ENCODE assay signal across 1 cellular context in the genomic region with DNA sequence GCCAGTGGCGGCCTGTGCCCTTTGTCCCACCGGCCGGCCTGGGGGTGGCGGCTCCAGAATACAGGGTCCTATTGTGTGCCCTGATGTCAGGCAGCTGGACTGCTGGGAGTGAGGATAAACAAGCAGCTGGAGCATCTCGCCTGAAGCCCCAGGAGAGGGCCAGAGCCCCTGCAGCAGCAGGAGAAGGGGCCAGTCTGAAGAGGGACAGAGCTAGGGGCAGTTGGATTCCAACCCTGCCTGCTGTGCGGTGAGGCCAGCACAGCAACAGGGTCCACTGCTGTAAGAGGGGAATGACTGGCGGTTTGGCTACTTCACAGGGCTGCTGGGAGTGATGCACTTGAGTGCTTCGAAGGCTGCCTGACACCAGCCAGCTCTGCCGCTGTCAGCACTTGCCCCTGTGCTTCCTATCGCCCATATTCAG.
TF ChIP-seq lines count a peak whose summit lies in the region.

No MANE protein-coding gene starts in this region.

TF ChIP-seq in HepG2, 621 proteins besides CTCF, POLR2A, EP300 and RAD21 (continued from another document and continues in another):
- TF ChIP-seq, protein P1, sequence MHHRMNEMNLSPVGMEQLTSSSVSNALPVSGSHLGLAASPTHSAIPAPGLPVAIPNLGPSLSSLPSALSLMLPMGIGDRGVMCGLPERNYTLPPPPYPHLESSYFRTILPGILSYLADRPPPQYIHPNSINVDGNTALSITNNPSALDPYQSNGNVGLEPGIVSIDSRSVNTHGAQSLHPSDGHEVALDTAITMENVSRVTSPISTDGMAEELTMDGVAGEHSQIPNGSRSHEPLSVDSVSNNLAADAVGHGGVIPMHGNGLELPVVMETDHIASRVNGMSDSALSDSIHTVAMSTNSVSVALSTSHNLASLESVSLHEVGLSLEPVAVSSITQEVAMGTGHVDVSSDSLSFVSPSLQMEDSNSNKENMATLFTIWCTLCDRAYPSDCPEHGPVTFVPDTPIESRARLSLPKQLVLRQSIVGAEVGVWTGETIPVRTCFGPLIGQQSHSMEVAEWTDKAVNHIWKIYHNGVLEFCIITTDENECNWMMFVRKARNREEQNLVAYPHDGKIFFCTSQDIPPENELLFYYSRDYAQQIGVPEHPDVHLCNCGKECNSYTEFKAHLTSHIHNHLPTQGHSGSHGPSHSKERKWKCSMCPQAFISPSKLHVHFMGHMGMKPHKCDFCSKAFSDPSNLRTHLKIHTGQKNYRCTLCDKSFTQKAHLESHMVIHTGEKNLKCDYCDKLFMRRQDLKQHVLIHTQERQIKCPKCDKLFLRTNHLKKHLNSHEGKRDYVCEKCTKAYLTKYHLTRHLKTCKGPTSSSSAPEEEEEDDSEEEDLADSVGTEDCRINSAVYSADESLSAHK (CRISPR knock-in tag; IDR thresholded peaks at IDR 0.05; ENCODE audit: borderline replicate concordance) = no peak
- TF ChIP-seq ZNF709 (CRISPR knock-in tag; IDR thresholded peaks at IDR 0.05) = no peak
- TF ChIP-seq, protein P2, sequence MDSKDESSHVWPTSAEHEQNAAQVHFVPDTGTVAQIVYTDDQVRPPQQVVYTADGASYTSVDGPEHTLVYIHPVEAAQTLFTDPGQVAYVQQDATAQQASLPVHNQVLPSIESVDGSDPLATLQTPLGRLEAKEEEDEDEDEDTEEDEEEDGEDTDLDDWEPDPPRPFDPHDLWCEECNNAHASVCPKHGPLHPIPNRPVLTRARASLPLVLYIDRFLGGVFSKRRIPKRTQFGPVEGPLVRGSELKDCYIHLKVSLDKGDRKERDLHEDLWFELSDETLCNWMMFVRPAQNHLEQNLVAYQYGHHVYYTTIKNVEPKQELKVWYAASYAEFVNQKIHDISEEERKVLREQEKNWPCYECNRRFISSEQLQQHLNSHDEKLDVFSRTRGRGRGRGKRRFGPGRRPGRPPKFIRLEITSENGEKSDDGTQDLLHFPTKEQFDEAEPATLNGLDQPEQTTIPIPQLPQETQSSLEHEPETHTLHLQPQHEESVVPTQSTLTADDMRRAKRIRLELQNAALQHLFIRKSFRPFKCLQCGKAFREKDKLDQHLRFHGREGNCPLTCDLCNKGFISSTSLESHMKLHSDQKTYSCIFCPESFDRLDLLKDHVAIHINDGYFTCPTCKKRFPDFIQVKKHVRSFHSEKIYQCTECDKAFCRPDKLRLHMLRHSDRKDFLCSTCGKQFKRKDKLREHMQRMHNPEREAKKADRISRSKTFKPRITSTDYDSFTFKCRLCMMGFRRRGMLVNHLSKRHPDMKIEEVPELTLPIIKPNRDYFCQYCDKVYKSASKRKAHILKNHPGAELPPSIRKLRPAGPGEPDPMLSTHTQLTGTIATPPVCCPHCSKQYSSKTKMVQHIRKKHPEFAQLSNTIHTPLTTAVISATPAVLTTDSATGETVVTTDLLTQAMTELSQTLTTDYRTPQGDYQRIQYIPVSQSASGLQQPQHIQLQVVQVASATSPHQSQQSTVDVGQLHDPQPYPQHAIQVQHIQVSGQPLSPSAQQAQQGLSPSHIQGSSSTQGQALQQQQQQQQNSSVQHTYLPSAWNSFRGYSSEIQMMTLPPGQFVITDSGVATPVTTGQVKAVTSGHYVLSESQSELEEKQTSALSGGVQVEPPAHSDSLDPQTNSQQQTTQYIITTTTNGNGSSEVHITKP (CRISPR knock-in tag; IDR thresholded peaks at IDR 0.05; ENCODE audit: low read depth) = no peak
- TF ChIP-seq, protein P3, sequence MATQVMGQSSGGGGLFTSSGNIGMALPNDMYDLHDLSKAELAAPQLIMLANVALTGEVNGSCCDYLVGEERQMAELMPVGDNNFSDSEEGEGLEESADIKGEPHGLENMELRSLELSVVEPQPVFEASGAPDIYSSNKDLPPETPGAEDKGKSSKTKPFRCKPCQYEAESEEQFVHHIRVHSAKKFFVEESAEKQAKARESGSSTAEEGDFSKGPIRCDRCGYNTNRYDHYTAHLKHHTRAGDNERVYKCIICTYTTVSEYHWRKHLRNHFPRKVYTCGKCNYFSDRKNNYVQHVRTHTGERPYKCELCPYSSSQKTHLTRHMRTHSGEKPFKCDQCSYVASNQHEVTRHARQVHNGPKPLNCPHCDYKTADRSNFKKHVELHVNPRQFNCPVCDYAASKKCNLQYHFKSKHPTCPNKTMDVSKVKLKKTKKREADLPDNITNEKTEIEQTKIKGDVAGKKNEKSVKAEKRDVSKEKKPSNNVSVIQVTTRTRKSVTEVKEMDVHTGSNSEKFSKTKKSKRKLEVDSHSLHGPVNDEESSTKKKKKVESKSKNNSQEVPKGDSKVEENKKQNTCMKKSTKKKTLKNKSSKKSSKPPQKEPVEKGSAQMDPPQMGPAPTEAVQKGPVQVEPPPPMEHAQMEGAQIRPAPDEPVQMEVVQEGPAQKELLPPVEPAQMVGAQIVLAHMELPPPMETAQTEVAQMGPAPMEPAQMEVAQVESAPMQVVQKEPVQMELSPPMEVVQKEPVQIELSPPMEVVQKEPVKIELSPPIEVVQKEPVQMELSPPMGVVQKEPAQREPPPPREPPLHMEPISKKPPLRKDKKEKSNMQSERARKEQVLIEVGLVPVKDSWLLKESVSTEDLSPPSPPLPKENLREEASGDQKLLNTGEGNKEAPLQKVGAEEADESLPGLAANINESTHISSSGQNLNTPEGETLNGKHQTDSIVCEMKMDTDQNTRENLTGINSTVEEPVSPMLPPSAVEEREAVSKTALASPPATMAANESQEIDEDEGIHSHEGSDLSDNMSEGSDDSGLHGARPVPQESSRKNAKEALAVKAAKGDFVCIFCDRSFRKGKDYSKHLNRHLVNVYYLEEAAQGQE (IDR thresholded peaks at IDR 0.05; ENCODE audit: borderline replicate concordance in 1 of 2, low read depth in 1 of 2, low read length in 2 of 2) = no peak
- TF ChIP-seq NAIF1 (CRISPR knock-in tag; IDR thresholded peaks at IDR 0.05; ENCODE audit: borderline replicate concordance) = no peak
- no peak for TF ChIP-seq RORA (CRISPR knock-in tag; IDR thresholded peaks at IDR 0.05)
- peak; percentile 92 for TF ChIP-seq ZBTB42 (CRISPR knock-in tag; IDR thresholded peaks at IDR 0.05)
- TF ChIP-seq REXO4 (CRISPR knock-in tag; IDR thresholded peaks at IDR 0.05; ENCODE audit: borderline replicate concordance) = no peak
- TF ChIP-seq, protein P4, sequence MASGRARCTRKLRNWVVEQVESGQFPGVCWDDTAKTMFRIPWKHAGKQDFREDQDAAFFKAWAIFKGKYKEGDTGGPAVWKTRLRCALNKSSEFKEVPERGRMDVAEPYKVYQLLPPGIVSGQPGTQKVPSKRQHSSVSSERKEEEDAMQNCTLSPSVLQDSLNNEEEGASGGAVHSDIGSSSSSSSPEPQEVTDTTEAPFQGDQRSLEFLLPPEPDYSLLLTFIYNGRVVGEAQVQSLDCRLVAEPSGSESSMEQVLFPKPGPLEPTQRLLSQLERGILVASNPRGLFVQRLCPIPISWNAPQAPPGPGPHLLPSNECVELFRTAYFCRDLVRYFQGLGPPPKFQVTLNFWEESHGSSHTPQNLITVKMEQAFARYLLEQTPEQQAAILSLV (CRISPR knock-in tag; IDR thresholded peaks at IDR 0.05; ENCODE audit: borderline replicate concordance) = no peak
- TF ChIP-seq ZFP41 (CRISPR knock-in tag; IDR thresholded peaks at IDR 0.05; ENCODE audit: borderline replicate concordance) = no peak
- TF ChIP-seq, protein P5, sequence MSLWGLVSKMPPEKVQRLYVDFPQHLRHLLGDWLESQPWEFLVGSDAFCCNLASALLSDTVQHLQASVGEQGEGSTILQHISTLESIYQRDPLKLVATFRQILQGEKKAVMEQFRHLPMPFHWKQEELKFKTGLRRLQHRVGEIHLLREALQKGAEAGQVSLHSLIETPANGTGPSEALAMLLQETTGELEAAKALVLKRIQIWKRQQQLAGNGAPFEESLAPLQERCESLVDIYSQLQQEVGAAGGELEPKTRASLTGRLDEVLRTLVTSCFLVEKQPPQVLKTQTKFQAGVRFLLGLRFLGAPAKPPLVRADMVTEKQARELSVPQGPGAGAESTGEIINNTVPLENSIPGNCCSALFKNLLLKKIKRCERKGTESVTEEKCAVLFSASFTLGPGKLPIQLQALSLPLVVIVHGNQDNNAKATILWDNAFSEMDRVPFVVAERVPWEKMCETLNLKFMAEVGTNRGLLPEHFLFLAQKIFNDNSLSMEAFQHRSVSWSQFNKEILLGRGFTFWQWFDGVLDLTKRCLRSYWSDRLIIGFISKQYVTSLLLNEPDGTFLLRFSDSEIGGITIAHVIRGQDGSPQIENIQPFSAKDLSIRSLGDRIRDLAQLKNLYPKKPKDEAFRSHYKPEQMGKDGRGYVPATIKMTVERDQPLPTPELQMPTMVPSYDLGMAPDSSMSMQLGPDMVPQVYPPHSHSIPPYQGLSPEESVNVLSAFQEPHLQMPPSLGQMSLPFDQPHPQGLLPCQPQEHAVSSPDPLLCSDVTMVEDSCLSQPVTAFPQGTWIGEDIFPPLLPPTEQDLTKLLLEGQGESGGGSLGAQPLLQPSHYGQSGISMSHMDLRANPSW (CRISPR knock-in tag; IDR thresholded peaks at IDR 0.05; ENCODE audit: borderline replicate concordance) = no peak
- TF ChIP-seq ZNF547 (CRISPR knock-in tag; IDR thresholded peaks at IDR 0.05) = no peak
- no peak for TF ChIP-seq ZNF101 (CRISPR knock-in tag; IDR thresholded peaks at IDR 0.05; ENCODE audit: borderline replicate concordance, low read depth)
- no peak for TF ChIP-seq ZSCAN29 (CRISPR knock-in tag; conservative IDR thresholded peaks at IDR 0.05)
- TF ChIP-seq, protein P6, sequence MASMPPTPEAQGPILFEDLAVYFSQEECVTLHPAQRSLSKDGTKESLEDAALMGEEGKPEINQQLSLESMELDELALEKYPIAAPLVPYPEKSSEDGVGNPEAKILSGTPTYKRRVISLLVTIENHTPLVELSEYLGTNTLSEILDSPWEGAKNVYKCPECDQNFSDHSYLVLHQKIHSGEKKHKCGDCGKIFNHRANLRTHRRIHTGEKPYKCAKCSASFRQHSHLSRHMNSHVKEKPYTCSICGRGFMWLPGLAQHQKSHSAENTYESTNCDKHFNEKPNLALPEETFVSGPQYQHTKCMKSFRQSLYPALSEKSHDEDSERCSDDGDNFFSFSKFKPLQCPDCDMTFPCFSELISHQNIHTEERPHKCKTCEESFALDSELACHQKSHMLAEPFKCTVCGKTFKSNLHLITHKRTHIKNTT (CRISPR knock-in tag; IDR thresholded peaks at IDR 0.05) = no peak
- no peak for TF ChIP-seq THYN1 (CRISPR knock-in tag; IDR thresholded peaks at IDR 0.05; ENCODE audit: borderline replicate concordance, low read depth)
- TF ChIP-seq ZNF354B (CRISPR knock-in tag; IDR thresholded peaks at IDR 0.05) = no peak
- no peak for TF ChIP-seq NR2C2 (CRISPR knock-in tag; IDR thresholded peaks at IDR 0.05; ENCODE audit: borderline replicate concordance)
- TF ChIP-seq HDAC6 (IDR thresholded peaks at IDR 0.05; ENCODE audit: low read depth, low read length) = no peak
- TF ChIP-seq ZNF839 (CRISPR knock-in tag; IDR thresholded peaks at IDR 0.05; ENCODE audit: borderline replicate concordance) = no peak
- TF ChIP-seq ZFP1 (CRISPR knock-in tag; IDR thresholded peaks at IDR 0.05) = no peak
- no peak for TF ChIP-seq TAF1 (CRISPR knock-in tag; IDR thresholded peaks at IDR 0.05)
- TF ChIP-seq, protein P7, sequence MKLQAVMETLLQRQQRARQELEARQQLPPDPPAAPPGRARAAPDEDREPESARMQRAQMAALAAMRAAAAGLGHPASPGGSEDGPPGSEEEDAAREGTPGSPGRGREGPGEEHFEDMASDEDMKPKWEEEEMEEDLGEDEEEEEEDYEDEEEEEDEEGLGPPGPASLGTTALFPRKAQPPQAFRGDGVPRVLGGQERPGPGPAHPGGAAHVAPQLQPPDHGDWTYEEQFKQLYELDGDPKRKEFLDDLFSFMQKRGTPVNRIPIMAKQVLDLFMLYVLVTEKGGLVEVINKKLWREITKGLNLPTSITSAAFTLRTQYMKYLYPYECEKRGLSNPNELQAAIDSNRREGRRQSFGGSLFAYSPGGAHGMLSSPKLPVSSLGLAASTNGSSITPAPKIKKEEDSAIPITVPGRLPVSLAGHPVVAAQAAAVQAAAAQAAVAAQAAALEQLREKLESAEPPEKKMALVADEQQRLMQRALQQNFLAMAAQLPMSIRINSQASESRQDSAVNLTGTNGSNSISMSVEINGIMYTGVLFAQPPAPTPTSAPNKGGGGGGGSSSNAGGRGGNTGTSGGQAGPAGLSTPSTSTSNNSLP (IDR thresholded peaks at IDR 0.05; ENCODE audit: low read depth, low read length) = no peak
- no peak for TF ChIP-seq MZF1 (CRISPR knock-in tag; IDR thresholded peaks at IDR 0.05; ENCODE audit: borderline replicate concordance)
- TF ChIP-seq KAT7 (CRISPR knock-in tag; IDR thresholded peaks at IDR 0.05; ENCODE audit: borderline replicate concordance) = no peak
- TF ChIP-seq ZNF335 (CRISPR knock-in tag; IDR thresholded peaks at IDR 0.05) = no peak
- no peak for TF ChIP-seq HOXA3 (CRISPR knock-in tag; IDR thresholded peaks at IDR 0.05)
- no peak for TF ChIP-seq ZNF652 (CRISPR knock-in tag; IDR thresholded peaks at IDR 0.05; ENCODE audit: borderline replicate concordance, low read depth)
- TF ChIP-seq RFX1 (IDR thresholded peaks at IDR 0.05) = no peak
- no peak for TF ChIP-seq STAT5B (CRISPR knock-in tag; IDR thresholded peaks at IDR 0.05)
- no peak for TF ChIP-seq NCOA5 (CRISPR knock-in tag; IDR thresholded peaks at IDR 0.05)
- TF ChIP-seq, protein P8, sequence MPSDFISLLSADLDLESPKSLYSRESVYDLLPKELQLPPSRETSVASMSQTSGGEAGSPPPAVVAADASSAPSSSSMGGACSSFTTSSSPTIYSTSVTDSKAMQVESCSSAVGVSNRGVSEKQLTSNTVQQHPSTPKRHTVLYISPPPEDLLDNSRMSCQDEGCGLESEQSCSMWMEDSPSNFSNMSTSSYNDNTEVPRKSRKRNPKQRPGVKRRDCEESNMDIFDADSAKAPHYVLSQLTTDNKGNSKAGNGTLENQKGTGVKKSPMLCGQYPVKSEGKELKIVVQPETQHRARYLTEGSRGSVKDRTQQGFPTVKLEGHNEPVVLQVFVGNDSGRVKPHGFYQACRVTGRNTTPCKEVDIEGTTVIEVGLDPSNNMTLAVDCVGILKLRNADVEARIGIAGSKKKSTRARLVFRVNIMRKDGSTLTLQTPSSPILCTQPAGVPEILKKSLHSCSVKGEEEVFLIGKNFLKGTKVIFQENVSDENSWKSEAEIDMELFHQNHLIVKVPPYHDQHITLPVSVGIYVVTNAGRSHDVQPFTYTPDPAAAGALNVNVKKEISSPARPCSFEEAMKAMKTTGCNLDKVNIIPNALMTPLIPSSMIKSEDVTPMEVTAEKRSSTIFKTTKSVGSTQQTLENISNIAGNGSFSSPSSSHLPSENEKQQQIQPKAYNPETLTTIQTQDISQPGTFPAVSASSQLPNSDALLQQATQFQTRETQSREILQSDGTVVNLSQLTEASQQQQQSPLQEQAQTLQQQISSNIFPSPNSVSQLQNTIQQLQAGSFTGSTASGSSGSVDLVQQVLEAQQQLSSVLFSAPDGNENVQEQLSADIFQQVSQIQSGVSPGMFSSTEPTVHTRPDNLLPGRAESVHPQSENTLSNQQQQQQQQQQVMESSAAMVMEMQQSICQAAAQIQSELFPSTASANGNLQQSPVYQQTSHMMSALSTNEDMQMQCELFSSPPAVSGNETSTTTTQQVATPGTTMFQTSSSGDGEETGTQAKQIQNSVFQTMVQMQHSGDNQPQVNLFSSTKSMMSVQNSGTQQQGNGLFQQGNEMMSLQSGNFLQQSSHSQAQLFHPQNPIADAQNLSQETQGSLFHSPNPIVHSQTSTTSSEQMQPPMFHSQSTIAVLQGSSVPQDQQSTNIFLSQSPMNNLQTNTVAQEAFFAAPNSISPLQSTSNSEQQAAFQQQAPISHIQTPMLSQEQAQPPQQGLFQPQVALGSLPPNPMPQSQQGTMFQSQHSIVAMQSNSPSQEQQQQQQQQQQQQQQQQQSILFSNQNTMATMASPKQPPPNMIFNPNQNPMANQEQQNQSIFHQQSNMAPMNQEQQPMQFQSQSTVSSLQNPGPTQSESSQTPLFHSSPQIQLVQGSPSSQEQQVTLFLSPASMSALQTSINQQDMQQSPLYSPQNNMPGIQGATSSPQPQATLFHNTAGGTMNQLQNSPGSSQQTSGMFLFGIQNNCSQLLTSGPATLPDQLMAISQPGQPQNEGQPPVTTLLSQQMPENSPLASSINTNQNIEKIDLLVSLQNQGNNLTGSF (CRISPR knock-in tag; IDR thresholded peaks at IDR 0.05) = no peak
- no peak for TF ChIP-seq ZNF660 (CRISPR knock-in tag; IDR thresholded peaks at IDR 0.05; ENCODE audit: borderline replicate concordance, low read depth)
